In genomic region chr9:95425910-95426551, GRCh38 we compare ENCODE assay signal across 7 cellular contexts.
DNase-seq lines count a peak whose midpoint lies in the region; ATAC-seq and TF ChIP-seq lines count a peak whose summit lies in the region.

No MANE protein-coding gene starts in this region.

- H3K4me3 ChIP-seq in GM06990 (replicated peaks; ENCODE audit: low read depth, low read length) = peak overlapping the region; percentile 63
- H3K4me3 ChIP-seq in IMR-90 (ENCODE audit: insufficient read depth, low read depth, low read length) = peak overlapping the region; percentile 19

- POLR2A ChIA-PET in IMR-90 (lab: Charles Lee; ENCODE audit: unreplicated experiment) = interaction anchor here (0.6 kb wide), 2 partner anchors 90 to 1260 kb away, joined by 3 to 5 read pairs; no protein-coding TSS in a partner anchor

- no peak overlapping the region for H3K27ac Mint-ChIP-seq in activated T-helper 2 cell treated with anti-CD3 and anti-CD28 coated beads, Interferon-gamma antibody, Interleukin-2, Interleukin-4, amounts not matched to agents 10 μg/mL and 5 μg/mL and 100 μg/mL, durations not matched to agents 14 hours and 24 hours and 36 hours
- peak overlapping the region in 1 of 6 donors; percentile 37 for H3K27ac Mint-ChIP-seq in immature natural killer cell
- H3K27ac Mint-ChIP-seq in stimulated activated naive CD8-positive, alpha-beta T cell treated with anti-CD3 and anti-CD28 coated beads, Interleukin-15, Interleukin-2, amounts not matched to agents 100 ng/mL and 50 ng/mL, for 24 hours = peak overlapping the region; percentile 52

- peaks cover 9% of the 10 kb centered on the region for H3K4me1 Mint-ChIP-seq in activated T-helper 2 cell treated with anti-CD3 and anti-CD28 coated beads, Interferon-gamma antibody, Interleukin-2, Interleukin-4, amounts not matched to agents 10 μg/mL and 5 μg/mL and 100 μg/mL, durations not matched to agents 14 hours and 24 hours and 36 hours (ENCODE audit: low read depth)
- peaks cover 12 to 13% of the 10 kb centered on the region in 2 donors for H3K4me1 Mint-ChIP-seq in immature natural killer cell
- H3K4me1 Mint-ChIP-seq in stimulated activated naive CD8-positive, alpha-beta T cell treated with anti-CD3 and anti-CD28 coated beads, Interleukin-15, Interleukin-2, amounts not matched to agents 100 ng/mL and 50 ng/mL, for 24 hours (ENCODE audit: low read depth) = peaks cover 10% of the 10 kb centered on the region

- BruUV-seq in IMR-90 (replicated peaks; lab: Mats Ljungman, UMichigan) = no TSS peak

- no peaks in the 10 kb centered on the region for H3K9me1 ChIP-seq in IMR-90 (ENCODE audit: insufficient read depth, low read length)

- H3K4me2 ChIP-seq in IMR-90 (ENCODE audit: low read depth, low read length) = peak overlapping the region; percentile 84

- no CpG with 5 or more reads among the region's 11 CpGs for WGBS in IMR-90 (ENCODE audit: extremely low coverage in 2 of 2, insufficient read length in 1 of 2), 2 experiments

- peak overlapping the region; percentile 24 to 79 for H4K8ac ChIP-seq in IMR-90 (ENCODE audit: low read depth in 2 of 2, low read length in 2 of 2)

- H3K36me3 ChIP-seq in GM06990 (ENCODE audit: control insufficient read depth, insufficient read depth, low read length) (no peaks in the 10 kb centered on the region), IMR-90 (ENCODE audit: control insufficient read depth, insufficient read depth, low read length) (no peaks in the 10 kb centered on the region)

- peak overlapping the region; percentile 54 for H2BK120ac ChIP-seq in IMR-90 (ENCODE audit: low read depth, low read length)

- TF ChIP-seq POLR2A in IMR-90 (IDR thresholded peaks at IDR 0.05; ENCODE audit: low read depth, low read length) = no peak

- peak overlapping the region; percentile 56 for H3K9ac ChIP-seq in IMR-90 (ENCODE audit: low read depth, low read length)

- H3K27ac ChIP-seq in IMR-90 (ENCODE audit: insufficient read depth, low read length) = peak overlapping the region; percentile 18

- H3K14ac ChIP-seq in IMR-90 (replicated peaks; ENCODE audit: low read depth, low read length) = peak overlapping the region; percentile 83

- H2AFZ ChIP-seq in IMR-90 (replicated peaks; ENCODE audit: low read length, poor library complexity) = peak overlapping the region; percentile 91

- peak; percentile 73 for ATAC-seq in IMR-90 (ENCODE audit: low read depth)

- no peaks in the 10 kb centered on the region for H3K79me1 ChIP-seq in IMR-90 (ENCODE audit: low read depth in 1 of 2, low read length in 2 of 2)

- H3K27me3 Mint-ChIP-seq in activated T-helper 2 cell treated with anti-CD3 and anti-CD28 coated beads, Interferon-gamma antibody, Interleukin-2, Interleukin-4, amounts not matched to agents 10 μg/mL and 5 μg/mL and 100 μg/mL, durations not matched to agents 14 hours and 24 hours and 36 hours (ENCODE audit: low read depth) = peaks cover 3% of the 10 kb centered on the region
- H3K27me3 Mint-ChIP-seq in immature natural killer cell (ENCODE audit: low read depth in 3 of 3) = peaks cover 14 to 17% (median 15%) of the 10 kb centered on the region in 3 donors
- peaks cover 18% of the 10 kb centered on the region for H3K27me3 Mint-ChIP-seq in stimulated activated naive CD8-positive, alpha-beta T cell treated with anti-CD3 and anti-CD28 coated beads, Interleukin-15, Interleukin-2, amounts not matched to agents 100 ng/mL and 50 ng/mL, for 24 hours

- H4K91ac ChIP-seq in IMR-90 (ENCODE audit: insufficient read depth, low read depth, low read length) = peak overlapping the region; percentile 57; the same call in 1 of the 2 replicates

- H2AK9ac ChIP-seq in IMR-90 (replicated peaks; ENCODE audit: low read depth, low read length, poor library complexity) = peak overlapping the region; percentile 49

- peak overlapping the region; percentile 15; the same call in 1 of the 3 replicates for H2BK15ac ChIP-seq in IMR-90 (ENCODE audit: low read depth, low read length)

- H2AK5ac ChIP-seq in IMR-90 (ENCODE audit: low read depth, low read length) = peak overlapping the region; percentile 10; the same call in 1 of the 2 replicates

- peak overlapping the region; percentile 37 for H3K4ac ChIP-seq in IMR-90 (ENCODE audit: low read depth, low read length)

- DNase-seq in GM06990 (ENCODE audit: extremely low read depth, insufficient read length) (no peak), IMR-90 (peak; percentile 74), immature natural killer cell (no peak), activated gamma-delta T cell (lab: John Stamatoyannopoulos, UW) (no peak), inferior parietal cortex (ENCODE audit: extremely low spot score) (no peak)
- no peak for DNase-seq in activated T-helper 2 cell treated with anti-CD3 and anti-CD28 coated beads, Interferon-gamma antibody, Interleukin-2, Interleukin-4, amounts not matched to agents 10 μg/mL and 5 μg/mL and 100 μg/mL, durations not matched to agents 14 hours and 24 hours and 36 hours (ENCODE audit: low spot score)

- H3K9me3 ChIP-seq in IMR-90 (ENCODE audit: control insufficient read depth, insufficient read depth, low read length) = peaks cover 21% of the 10 kb centered on the region

- in situ Hi-C loops in IMR-90 (cut with MboI; ENCODE audit: low sequenced_read_pairs) = no loop called here

- peak overlapping the region; percentile 67 for H3K23ac ChIP-seq in IMR-90 (ENCODE audit: low read depth, low read length)

- H4K20me1 ChIP-seq in IMR-90 (ENCODE audit: insufficient read depth, low read length) = no peaks in the 10 kb centered on the region

- peak overlapping the region; percentile 43 for H2BK5ac ChIP-seq in IMR-90 (ENCODE audit: low read depth, low read length, poor library complexity, severe bottlenecking)

- H3K4me1 ChIP-seq in IMR-90 (ENCODE audit: control insufficient read depth, insufficient read depth, low read length) = peaks cover 7% of the 10 kb centered on the region

- peak overlapping the region; percentile 42 for H3K4me3 Mint-ChIP-seq in activated T-helper 2 cell treated with anti-CD3 and anti-CD28 coated beads, Interferon-gamma antibody, Interleukin-2, Interleukin-4, amounts not matched to agents 10 μg/mL and 5 μg/mL and 100 μg/mL, durations not matched to agents 14 hours and 24 hours and 36 hours (ENCODE audit: low read depth)
- H3K4me3 Mint-ChIP-seq in immature natural killer cell = peak overlapping the region; percentile 48 to 69 (median 65)
- H3K4me3 Mint-ChIP-seq in stimulated activated naive CD8-positive, alpha-beta T cell treated with anti-CD3 and anti-CD28 coated beads, Interleukin-15, Interleukin-2, amounts not matched to agents 100 ng/mL and 50 ng/mL, for 24 hours = peak overlapping the region; percentile 81

- TF ChIP-seq CTCF in GM06990 (IDR thresholded peaks at IDR 0.05; ENCODE audit: insufficient read depth, low read length, poor library complexity, severe bottlenecking) = no peak
- no peak for TF ChIP-seq CTCF in IMR-90 (conservative IDR thresholded peaks at IDR 0.05; ENCODE audit: low read depth, low read length)

- peak overlapping the region; percentile 37; the same call in 1 of the 2 replicates for H4K5ac ChIP-seq in IMR-90 (ENCODE audit: low read depth, low read length)

- H3K56ac ChIP-seq in IMR-90 (ENCODE audit: extremely low read depth, insufficient read depth, low read length) = peak overlapping the region; percentile 68; the same call in 1 of the 2 replicates

- dilution Hi-C loops in IMR-90 (cut with HindIII; ENCODE audit: low sequenced_read_pairs, unreplicated experiment) = no loop called here

- intact Hi-C loops in IMR-90 (cut with micrococcal nuclease) = no loop called here
- intact Hi-C loops in activated T-helper 2 cell treated with anti-CD3 and anti-CD28 coated beads, Interferon-gamma antibody, Interleukin-2, Interleukin-4, amounts not matched to agents 10 μg/mL and 5 μg/mL and 100 μg/mL, durations not matched to agents 14 hours and 24 hours and 36 hours (cut with micrococcal nuclease) = loop anchor here (10.0 kb wide), 1 partner anchor 79 kb away; no protein-coding TSS in a partner anchor

- CTCF ChIA-PET in IMR-90 (lab: Yijun Ruan, JAX) = no interaction called here

- H3K36me3 Mint-ChIP-seq in activated T-helper 2 cell treated with anti-CD3 and anti-CD28 coated beads, Interferon-gamma antibody, Interleukin-2, Interleukin-4, amounts not matched to agents 10 μg/mL and 5 μg/mL and 100 μg/mL, durations not matched to agents 14 hours and 24 hours and 36 hours (ENCODE audit: low read depth) = peaks cover 10% of the 10 kb centered on the region
- peaks cover 11 to 18% (median 16%) of the 10 kb centered on the region in 3 donors for H3K36me3 Mint-ChIP-seq in immature natural killer cell
- peaks cover 21% of the 10 kb centered on the region for H3K36me3 Mint-ChIP-seq in stimulated activated naive CD8-positive, alpha-beta T cell treated with anti-CD3 and anti-CD28 coated beads, Interleukin-15, Interleukin-2, amounts not matched to agents 100 ng/mL and 50 ng/mL, for 24 hours (ENCODE audit: low read depth)

- no peak for TF ChIP-seq RAD21 in IMR-90 (IDR thresholded peaks at IDR 0.05; ENCODE audit: low read length)

- peak overlapping the region; percentile 36 for H2BK20ac ChIP-seq in IMR-90 (ENCODE audit: low read depth, low read length)

- H3K18ac ChIP-seq in IMR-90 (ENCODE audit: low read depth, low read length) = peak overlapping the region; percentile 70; the same call in 1 of the 2 replicates

- no peaks in the 10 kb centered on the region for H3K27me3 ChIP-seq in GM06990 (replicated peaks; ENCODE audit: control insufficient read depth, insufficient read depth, low read length)
- no peaks in the 10 kb centered on the region for H3K27me3 ChIP-seq in IMR-90 (ENCODE audit: control insufficient read depth, insufficient read depth, low read length)

- H3K9me3 Mint-ChIP-seq in activated T-helper 2 cell treated with anti-CD3 and anti-CD28 coated beads, Interferon-gamma antibody, Interleukin-2, Interleukin-4, amounts not matched to agents 10 μg/mL and 5 μg/mL and 100 μg/mL, durations not matched to agents 14 hours and 24 hours and 36 hours = peaks cover 30% of the 10 kb centered on the region
- peaks cover 9 to 32% (median 20%) of the 10 kb centered on the region in 6 donors for H3K9me3 Mint-ChIP-seq in immature natural killer cell
- peaks cover 11% of the 10 kb centered on the region for H3K9me3 Mint-ChIP-seq in stimulated activated naive CD8-positive, alpha-beta T cell treated with anti-CD3 and anti-CD28 coated beads, Interleukin-15, Interleukin-2, amounts not matched to agents 100 ng/mL and 50 ng/mL, for 24 hours

TF ChIP-seq in IMR-90, 13 proteins besides CTCF, POLR2A, EP300 and RAD21 (continues in another document):
- TF ChIP-seq CEBPB (IDR thresholded peaks at IDR 0.05; ENCODE audit: low read depth, low read length) = peak; percentile 60
- TF ChIP-seq BHLHE40 (IDR thresholded peaks at IDR 0.05; ENCODE audit: low read depth, low read length) = 0 out of 2 replicates have a peak, but pooled peaks have one; percentile 10
- TF ChIP-seq NFE2L2 (IDR thresholded peaks at IDR 0.05; ENCODE audit: low read depth, low read length) = no peak
- TF ChIP-seq MAFK (IDR thresholded peaks at IDR 0.05; ENCODE audit: low read depth, low read length) = no peak
- TF ChIP-seq CHD1 (IDR thresholded peaks at IDR 0.05; ENCODE audit: low read depth, low read length) = no peak
- TF ChIP-seq RCOR1 (IDR thresholded peaks at IDR 0.05; ENCODE audit: insufficient replicate concordance, low read length) = no peak
- TF ChIP-seq MAZ (IDR thresholded peaks at IDR 0.05; ENCODE audit: borderline replicate concordance, low read depth, low read length) = no peak
- TF ChIP-seq MXI1 (IDR thresholded peaks at IDR 0.05; ENCODE audit: borderline replicate concordance, low read depth, low read length) = no peak
